In genomic region chr17:77127735-77128361, GRCh38 we compare ENCODE assay signal across 8 cellular contexts. TPM values are rescaled to one million over a fixed set of nuclear protein-coding genes. Genes with fewer than 3 reads are reported as not detected.
DNase-seq lines count a peak whose midpoint lies in the region; ATAC-seq and TF ChIP-seq lines count a peak whose summit lies in the region.

No MANE protein-coding gene starts in this region.

- H3K4me1 Mint-ChIP-seq in progenitor cell of endocrine pancreas (ENCODE audit: low read depth): peaks cover 12% of the 10 kb centered on the region

- peak overlapping the region; percentile 15 to 38; a peak in 3 of 4 replicates for H3K4me3 ChIP-seq in Panc1 (ENCODE audit: low read depth in 2 of 2, low read length in 2 of 2)

- no peaks in the 10 kb centered on the region for H3K36me3 ChIP-seq in Panc1 (ENCODE audit: control insufficient read depth, insufficient read depth, low read length)

- peak overlapping the region; percentile 95 for H3K27ac ChIP-seq in Panc1 (ENCODE audit: low read length)

- no peaks in the 10 kb centered on the region for H3K9me3 Mint-ChIP-seq in progenitor cell of endocrine pancreas (ENCODE audit: low read depth)

- H3K27me3 Mint-ChIP-seq in progenitor cell of endocrine pancreas: peaks cover 7% of the 10 kb centered on the region

- in situ Hi-C loops in Panc1 (cut with HindIII; ENCODE audit: low pct_unique_long_range_greater_than_20kb, low sequenced_read_pairs): no loop called here

- H3K9me3 ChIP-seq in Panc1 (ENCODE audit: control insufficient read depth, insufficient read depth, low read depth, low read length): no peaks in the 10 kb centered on the region

- H3K27ac Mint-ChIP-seq in progenitor cell of endocrine pancreas: no peak overlapping the region

- H3K4me3 Mint-ChIP-seq in progenitor cell of endocrine pancreas (ENCODE audit: low read depth): no peak overlapping the region

- POLR2A ChIA-PET in Panc1 (lab: Charles Lee): interaction anchor here (0.5 to 5.0 kb wide), 2 partner anchors 13 to 708 kb away, joined by 9 to 30 read pairs; partner anchors contain the start of gene SEC14L1

- TF ChIP-seq CTCF in Panc1 (IDR thresholded peaks at IDR 0.05): no peak
- TF ChIP-seq CTCF in progenitor cell of endocrine pancreas (IDR thresholded peaks at IDR 0.05; ENCODE audit: unreplicated experiment): no peak

- peaks cover 95% of the 10 kb centered on the region for H3K4me1 ChIP-seq in Panc1 (ENCODE audit: control insufficient read depth, insufficient read depth, low read length)

- peak; percentile 20 for ATAC-seq in Panc1

- BruUV-seq in Panc1 (replicated peaks; lab: Mats Ljungman, UMichigan): TSS peak; percentile 56

- no peak for DNase-seq in Panc1 (ENCODE audit: low read depth, low spot score)
- DNase-seq in activated gamma-delta T cell treated with anti-CD3 and anti-CD28 coated beads, Interleukin-2, amount 50 U/mL, for 16 hours (ENCODE audit: low read depth): peak; percentile 65
- DNase-seq in kidney tubule cell (ENCODE audit: low spot score): peak; percentile 49
- peak; percentile 7 to 27 (median 15) for DNase-seq in stimulated activated CD4-positive, alpha-beta T cell treated with anti-CD3 and anti-CD28 coated beads, TNF-alpha, amount 100 ng/mL, for 1 hour (ENCODE audit: low read depth in 3 of 3, low spot score in 1 of 3)
- no peak for DNase-seq in DMS114 treated with DMSO at 0.1 percent for 48 hours (lab: John Stamatoyannopoulos, UW; ENCODE audit: unreplicated experiment)
- DNase-seq in NCI-H82 (lab: John Stamatoyannopoulos, UW): no peak
- DNase-seq in NCI-H526 treated with DMSO at 0.1 percent for 48 hours (lab: John Stamatoyannopoulos, UW): no peak
- DNase-seq in progenitor cell of endocrine pancreas (ENCODE audit: low spot score, unreplicated experiment): no peak

- no peaks in the 10 kb centered on the region for H3K36me3 Mint-ChIP-seq in progenitor cell of endocrine pancreas (ENCODE audit: insufficient read depth)

- no peaks in the 10 kb centered on the region for H3K27me3 ChIP-seq in Panc1 (ENCODE audit: control insufficient read depth, insufficient read depth, low read length)

- intact Hi-C loops in Panc1 (cut with micrococcal nuclease; ENCODE audit: unreplicated experiment): no loop called here

- CTCF ChIA-PET in Panc1 (lab: Charles Lee): interaction anchor here (0.6 kb wide), 1 partner anchor 129 kb away, joined by 3 read pairs; no protein-coding TSS in a partner anchor

RNA-seq across cellular contexts. Expression of gene SEC14L1, which starts 12.9 kb away (rescaled TPM):
- 279 TPM for total RNA-seq in Panc1 (2021; ENCODE audit: unreplicated experiment)
- polyA plus RNA-seq in Panc1 (2012; ENCODE audit: insufficient read length): 156 TPM
- 90.8 and 98.3 TPM in 2 replicates for total RNA-seq in progenitor cell of endocrine pancreas

Comparison
In these comparisons a context has a peak if more than half of its experiments do, and no peak if none do; other contexts are left out.
1. DNase-seq: peak in activated gamma-delta T cell treated with anti-CD3 and anti-CD28 coated beads, Interleukin-2, amount 50 U/mL, for 16 hours (single experiment), kidney tubule cell (single experiment) and stimulated activated CD4-positive, alpha-beta T cell treated with anti-CD3 and anti-CD28 coated beads, TNF-alpha, amount 100 ng/mL, for 1 hour (3 of 3); none in Panc1 (single experiment), DMS114 treated with DMSO at 0.1 percent for 48 hours (single experiment), NCI-H82 (single experiment), NCI-H526 treated with DMSO at 0.1 percent for 48 hours (single experiment) and progenitor cell of endocrine pancreas (single experiment).